Comparison of ENCODE assay signal across 8 cellular contexts in the genomic region with DNA sequence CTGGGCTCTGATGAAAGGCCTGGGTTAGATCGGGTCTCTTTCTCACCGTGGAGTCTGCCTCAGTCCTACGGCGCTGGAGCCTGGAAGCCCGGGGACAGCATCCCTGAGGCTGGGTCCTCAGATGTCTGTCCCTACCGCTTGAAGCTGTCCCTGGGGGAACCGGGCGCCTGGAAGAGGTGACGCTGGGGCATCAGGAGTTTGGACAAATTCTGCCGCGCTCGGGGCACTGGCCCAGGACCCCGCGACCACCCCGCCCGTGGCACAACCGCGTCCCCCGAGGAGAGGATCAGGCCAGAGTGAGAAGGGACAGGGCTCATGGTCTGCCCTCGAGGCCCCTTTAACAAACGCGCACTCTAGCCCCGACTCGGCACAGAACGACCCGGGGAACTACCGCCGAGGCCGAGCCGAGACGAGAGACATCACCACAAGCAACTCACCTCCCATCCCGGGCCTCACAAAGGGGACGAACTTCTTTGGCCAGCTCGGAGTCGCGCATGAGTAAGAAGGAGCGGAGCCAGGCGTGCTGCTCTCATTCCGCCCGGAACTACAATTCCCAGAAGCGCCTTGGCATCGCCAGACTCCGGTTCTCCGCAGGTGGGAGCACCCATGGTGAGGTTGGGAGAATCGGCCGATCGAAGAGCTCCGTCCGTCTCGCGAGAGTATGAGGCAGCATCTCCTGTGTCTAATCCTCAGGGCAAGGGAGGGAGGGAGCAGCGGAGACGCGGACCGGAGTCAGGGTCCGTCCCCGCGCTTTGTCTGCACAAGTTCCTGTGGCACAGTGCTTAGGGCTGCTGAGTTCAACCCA. TPM values are rescaled to one million over a fixed set of nuclear protein-coding genes. Genes with fewer than 3 reads are reported as not detected.
A peak's percentile ranks its signal among the peaks of the same experiment; 100 is the strongest.
DNase-seq lines count a peak whose midpoint lies in the region; ATAC-seq and TF ChIP-seq lines count a peak whose summit lies in the region.
"Not testable (repeated sequence)": the region's sequence is repeated elsewhere in the genome, so short reads cannot be mapped to it uniquely, and the experiment has no call there.

A gene (minus strand): TSS at position 548 of the 805 bp plus-strand sequence. CDS start 663 bp downstream, outside the sequence.

- not testable (repeated sequence) for BruUV-seq in IMR-90 (replicated peaks; lab: Mats Ljungman, UMichigan)
- BruUV-seq in Panc1 (replicated peaks; lab: Mats Ljungman, UMichigan), result TSS peak; percentile 87

- ATAC-seq in GM21723 (IDR thresholded peaks at IDR 0.05; ENCODE audit: unreplicated experiment) (peak; percentile 83), IMR-90 (ENCODE audit: low read depth) (peak; percentile 97), Panc1 (peak; percentile 99)
- ATAC-seq in activated T-cell treated with anti-CD3 and anti-CD28 coated beads, Interleukin-2, amount 50 U/mL, for 72 hours (replicated peaks in 1 of 2), result peak; percentile 93 to 97

- peak within 1 kb of the TSS; percentile 78 for H3K4me2 ChIP-seq in IMR-90 (ENCODE audit: low read depth, low read length)

- H2BK120ac ChIP-seq in IMR-90 (ENCODE audit: low read depth, low read length), result not testable (repeated sequence)

- not testable (repeated sequence) for H3K9me1 ChIP-seq in IMR-90 (ENCODE audit: insufficient read depth, low read length)

- not testable (repeated sequence) for H2AK9ac ChIP-seq in IMR-90 (replicated peaks; ENCODE audit: low read depth, low read length, poor library complexity)

- not testable (repeated sequence) for H3K4me1 Mint-ChIP-seq in activated T-cell treated with anti-CD3 and anti-CD28 coated beads, Interleukin-2, amount 50 U/mL, for 72 hours (ENCODE audit: low read depth)

- H2AFZ ChIP-seq in IMR-90 (replicated peaks; ENCODE audit: low read length, poor library complexity), result peak within 1 kb of the TSS; percentile 70

- not testable (repeated sequence) for H3K14ac ChIP-seq in IMR-90 (replicated peaks; ENCODE audit: low read depth, low read length)

- 0 out of 2 replicates have a peak within 1 kb of the TSS, but pooled peaks have one; percentile 30 for H3K56ac ChIP-seq in IMR-90 (ENCODE audit: extremely low read depth, insufficient read depth, low read length)

- 0 out of 2 replicates have a peak within 1 kb of the TSS, but pooled peaks have one; percentile 53 for H4K5ac ChIP-seq in IMR-90 (ENCODE audit: low read depth, low read length)

- H3K27ac Mint-ChIP-seq in activated T-cell treated with anti-CD3 and anti-CD28 coated beads, Interleukin-2, amount 50 U/mL, for 72 hours, result peak within 1 kb of the TSS; percentile 88

- peak within 1 kb of the TSS; percentile 46 for H3K4me3 ChIP-seq in IMR-90 (ENCODE audit: insufficient read depth, low read depth, low read length)
- peak within 1 kb of the TSS; percentile 45 to 54 for H3K4me3 ChIP-seq in Panc1 (ENCODE audit: low read depth in 2 of 2, low read length in 2 of 2)
- H3K4me3 ChIP-seq in esophagus squamous epithelium, result peak within 1 kb of the TSS; percentile 32 to 70 (median 54)
- H3K4me3 ChIP-seq in mucosa of rectum (ENCODE audit: low read length in 2 of 2), result peak within 1 kb of the TSS; percentile 53 to 62

- POLR2A ChIA-PET in IMR-90 (lab: Charles Lee; ENCODE audit: unreplicated experiment); Panc1 (lab: Charles Lee): not testable (repeated sequence)

- not testable (repeated sequence) for H3K18ac ChIP-seq in IMR-90 (ENCODE audit: low read depth, low read length)

- not testable (repeated sequence) for H3K79me1 ChIP-seq in IMR-90 (ENCODE audit: low read depth in 1 of 2, low read length in 2 of 2)

- H3K27me3 ChIP-seq in IMR-90 (ENCODE audit: control insufficient read depth, insufficient read depth, low read length); Panc1 (ENCODE audit: control insufficient read depth, insufficient read depth, low read length); esophagus squamous epithelium; mucosa of rectum (ENCODE audit: control insufficient read depth in 2 of 2, insufficient read depth in 2 of 2, low read length in 2 of 2): not testable (repeated sequence)

- not testable (repeated sequence) for H3K4ac ChIP-seq in IMR-90 (ENCODE audit: low read depth, low read length)

- H4K8ac ChIP-seq in IMR-90 (ENCODE audit: low read depth in 2 of 2, low read length in 2 of 2), result peak within 1 kb of the TSS; percentile 35 to 68; a peak in 2 of 4 replicates

- H4K20me1 ChIP-seq in IMR-90 (ENCODE audit: insufficient read depth, low read length), result not testable (repeated sequence)

- H3K27ac ChIP-seq in IMR-90 (ENCODE audit: insufficient read depth, low read length) (peak within 1 kb of the TSS; percentile 36), Panc1 (ENCODE audit: low read length) (peak within 1 kb of the TSS; percentile 57; the same call in 1 of the 2 replicates), esophagus squamous epithelium (peak within 1 kb of the TSS; percentile 49 to 74 (median 62))
- H3K27ac ChIP-seq in mucosa of rectum (ENCODE audit: low read depth in 2 of 2, low read length in 2 of 2), result not testable (repeated sequence)

- H3K9me3 ChIP-seq in IMR-90 (ENCODE audit: control insufficient read depth, insufficient read depth, low read length); Panc1 (ENCODE audit: control insufficient read depth, insufficient read depth, low read depth, low read length); esophagus squamous epithelium; mucosa of rectum (ENCODE audit: control insufficient read depth in 2 of 2, low read length in 2 of 2): not testable (repeated sequence)

- in situ Hi-C loops in IMR-90 (cut with MboI; ENCODE audit: low sequenced_read_pairs); Panc1 (cut with HindIII; ENCODE audit: low pct_unique_long_range_greater_than_20kb, low sequenced_read_pairs): not testable (repeated sequence)

- not testable (repeated sequence) for H4K91ac ChIP-seq in IMR-90 (ENCODE audit: insufficient read depth, low read depth, low read length)

- peak within 1 kb of the TSS; percentile 57 for H3K9ac ChIP-seq in IMR-90 (ENCODE audit: low read depth, low read length)
- peak within 1 kb of the TSS; percentile 17 to 53 for H3K9ac ChIP-seq in mucosa of rectum (ENCODE audit: low read depth in 1 of 2, low read length in 2 of 2)

- not testable (repeated sequence) for H3K36me3 ChIP-seq in IMR-90 (ENCODE audit: control insufficient read depth, insufficient read depth, low read length); Panc1 (ENCODE audit: control insufficient read depth, insufficient read depth, low read length); esophagus squamous epithelium; mucosa of rectum (ENCODE audit: control insufficient read depth in 2 of 2, insufficient read depth in 2 of 2, low read length in 2 of 2)

- not testable (repeated sequence) for H3K36me3 Mint-ChIP-seq in activated T-cell treated with anti-CD3 and anti-CD28 coated beads, Interleukin-2, amount 50 U/mL, for 72 hours (ENCODE audit: insufficient read depth in 2 of 2)

- not testable (repeated sequence) for H3K9me3 Mint-ChIP-seq in activated T-cell treated with anti-CD3 and anti-CD28 coated beads, Interleukin-2, amount 50 U/mL, for 72 hours

- dilution Hi-C loops in IMR-90 (cut with HindIII; ENCODE audit: low sequenced_read_pairs, unreplicated experiment), result not testable (repeated sequence)

- TF ChIP-seq RAD21 in IMR-90 (IDR thresholded peaks at IDR 0.05; ENCODE audit: low read length), result not testable (repeated sequence)

- not testable (repeated sequence) for H2BK15ac ChIP-seq in IMR-90 (ENCODE audit: low read depth, low read length)

- peak within 1 kb of the TSS; percentile 85 to 89 for H3K4me3 Mint-ChIP-seq in activated T-cell treated with anti-CD3 and anti-CD28 coated beads, Interleukin-2, amount 50 U/mL, for 72 hours

- not testable (repeated sequence) for H2BK20ac ChIP-seq in IMR-90 (ENCODE audit: low read depth, low read length)

- H2BK5ac ChIP-seq in IMR-90 (ENCODE audit: low read depth, low read length, poor library complexity, severe bottlenecking), result peak within 1 kb of the TSS; percentile 22

- not testable (repeated sequence) for H3K4me1 ChIP-seq in IMR-90 (ENCODE audit: control insufficient read depth, insufficient read depth, low read length); Panc1 (ENCODE audit: control insufficient read depth, insufficient read depth, low read length); esophagus squamous epithelium; mucosa of rectum (ENCODE audit: control insufficient read depth in 2 of 2, insufficient read depth in 2 of 2, low read length in 2 of 2)

- H3K27me3 Mint-ChIP-seq in activated T-cell treated with anti-CD3 and anti-CD28 coated beads, Interleukin-2, amount 50 U/mL, for 72 hours (ENCODE audit: low read depth), result not testable (repeated sequence)

- not testable (repeated sequence) for H2AK5ac ChIP-seq in IMR-90 (ENCODE audit: low read depth, low read length)

- TF ChIP-seq POLR2A in IMR-90 (IDR thresholded peaks at IDR 0.05; ENCODE audit: low read depth, low read length), result 0 out of 2 replicates have a peak, but pooled peaks have one; percentile 22
- not testable (repeated sequence) for TF ChIP-seq POLR2A in esophagus squamous epithelium (IDR thresholded peaks at IDR 0.05)

- not testable (repeated sequence) for H3K23ac ChIP-seq in IMR-90 (ENCODE audit: low read depth, low read length)

- not testable (repeated sequence) for TF ChIP-seq CTCF in IMR-90 (conservative IDR thresholded peaks at IDR 0.05; ENCODE audit: low read depth, low read length); Panc1 (IDR thresholded peaks at IDR 0.05); esophagus squamous epithelium (IDR thresholded peaks at IDR 0.05)

- CTCF ChIA-PET in IMR-90 (lab: Yijun Ruan, JAX); Panc1 (lab: Charles Lee): not testable (repeated sequence)

- DNase-seq in DMS153 (lab: John Stamatoyannopoulos, UW) (peak; percentile 88), IMR-90 (peak; percentile 97), Panc1 (ENCODE audit: low read depth, low spot score) (peak; percentile 76)
- DNase-seq in activated T-cell treated with anti-CD3 and anti-CD28 coated beads, Interleukin-2, amount 50 U/mL, for 72 hours, result peak; percentile 81 to 83
- DNase-seq in esophagus squamous epithelium (lab: John Stamatoyannopoulos, UW), result not testable (repeated sequence)
- DNase-seq in stimulated activated CD8-positive, alpha-beta memory T cell treated with anti-CD3 and anti-CD28 coated beads, Interleukin-2, amount 100 ng/mL, for 48 hours (ENCODE audit: low read depth in 2 of 2), result peak; percentile 56 to 70

- intact Hi-C loops in IMR-90 (cut with micrococcal nuclease); Panc1 (cut with micrococcal nuclease; ENCODE audit: unreplicated experiment); esophagus squamous epithelium (cut with DNase I): not testable (repeated sequence)

- 0% methylated on average over 3 of the region's 58 CpGs; no CpG with 5 or more reads in 1 of the 2 experiments for WGBS in IMR-90 (ENCODE audit: extremely low coverage in 2 of 2, insufficient read length in 1 of 2), 2 experiments
- WGBS in esophagus squamous epithelium, 2 donors, result no CpG with 5 or more reads among the region's 58 CpGs

RNA-seq across cellular contexts. Expression of the gene that starts here (rescaled TPM):
- total RNA-seq in IMR-90 (2012; rRNA removed) (4.7 and 5.6 TPM in 2 replicates), Panc1 (2021; ENCODE audit: unreplicated experiment) (4.2 TPM), esophagus squamous epithelium (1 to 10 TPM; 1.4 to 4.4 (median 2.5) TPM)
- 5.4 and 6.3 TPM in 2 replicates for polyA plus RNA-seq in IMR-90 (2012; rRNA removed)
- 4.9 and 6.3 TPM in 2 replicates for polyA plus RNA-seq in IMR-90 (2012; cell fraction: cytosol; rRNA removed)
- polyA plus RNA-seq in IMR-90 (2012; cell fraction: nucleus; rRNA removed; ENCODE audit: low replicate concordance), result 6.4 and 13.4 TPM in 2 replicates
- polyA plus RNA-seq in Panc1 (2012; ENCODE audit: insufficient read length), result 5.2 TPM
- 1 to 10 TPM; 4.0 to 4.3 TPM for total RNA-seq in activated T-cell treated with anti-CD3 and anti-CD28 coated beads, Interleukin-2, amount 50 U/mL, for 72 hours
